13 cellular contexts compared by ENCODE assay signal in genomic region chr15:99842071-99842470, GRCh38.
"Had no signal": no experiment of that assay in that cellular context is flagged by ENCODE, and none has a peak within 500 bp of the region (broad histone marks: within the 10 kb centered on the region; RNA-seq: fewer than 3 reads in every experiment).

No MANE protein-coding gene starts in this region.

- H3K27me3 Mint-ChIP-seq: activated CD4-positive, alpha-beta T cell treated with anti-CD3 and anti-CD28 coated beads, Interleukin-2, amount 10 ng/mL, durations not matched to agents 7 days and 5 days; T-helper 17 cell had no signal

- H3K27ac Mint-ChIP-seq: activated CD4-positive, alpha-beta T cell treated with anti-CD3 and anti-CD28 coated beads, Interleukin-2, amount 10 ng/mL, durations not matched to agents 7 days and 5 days; activated T-helper 2 cell treated with anti-CD3 and anti-CD28 coated beads, Interferon-gamma antibody, Interleukin-2, Interleukin-4, amounts not matched to agents 10 μg/mL and 5 μg/mL and 100 μg/mL, durations not matched to agents 14 hours and 24 hours and 36 hours; mesothelial cell of epicardium; T-helper 17 cell had no signal

- H3K27me3 ChIP-seq: esophagus muscularis mucosa, right lobe of liver had no signal

- H3K4me3 Mint-ChIP-seq: activated CD4-positive, alpha-beta T cell treated with anti-CD3 and anti-CD28 coated beads, Interleukin-2, amount 10 ng/mL, durations not matched to agents 7 days and 5 days; mesothelial cell of epicardium; T-helper 17 cell had no signal

- H3K36me3 ChIP-seq: lower lobe of right lung, prostate gland, right lobe of liver had no signal

- H3K4me3 ChIP-seq: esophagus muscularis mucosa, lower lobe of right lung, prostate gland, right lobe of liver, smooth muscle cell had no signal

- ATAC-seq: left colon, lower lobe of right lung, right lobe of liver, T-helper 17 cell had no signal

- DNase-seq: activated CD4-positive, alpha-beta T cell treated with anti-CD3 and anti-CD28 coated beads, Interleukin-2, amount 10 ng/mL, durations not matched to agents 7 days and 5 days; aorta; cortex of kidney; effector CD4-positive, alpha-beta T cell; left colon; lower lobe of right lung; right lobe of liver; T-helper 17 cell had no signal

- H3K9me3 Mint-ChIP-seq: activated CD4-positive, alpha-beta T cell treated with anti-CD3 and anti-CD28 coated beads, Interleukin-2, amount 10 ng/mL, durations not matched to agents 7 days and 5 days; activated T-helper 2 cell treated with anti-CD3 and anti-CD28 coated beads, Interferon-gamma antibody, Interleukin-2, Interleukin-4, amounts not matched to agents 10 μg/mL and 5 μg/mL and 100 μg/mL, durations not matched to agents 14 hours and 24 hours and 36 hours; mesothelial cell of epicardium had no signal

- H3K4me1 ChIP-seq: esophagus muscularis mucosa, lower lobe of right lung, prostate gland, right lobe of liver had no signal

- H3K27ac ChIP-seq: esophagus muscularis mucosa, lower lobe of right lung, prostate gland, right lobe of liver had no signal

- H3K4me1 Mint-ChIP-seq: T-helper 17 cell had no signal

- H3K9me3 ChIP-seq: esophagus muscularis mucosa, lower lobe of right lung, prostate gland, right lobe of liver had no signal
